10 cellular contexts compared by ENCODE assay signal in genomic region chr18:77103991-77104521, GRCh38. TPM values are rescaled to one million over a fixed set of nuclear protein-coding genes. Genes with fewer than 3 reads are reported as not detected.
DNase-seq lines count a peak whose midpoint lies in the region; ATAC-seq and TF ChIP-seq lines count a peak whose summit lies in the region.
"Had no signal": no experiment of that assay in that cellular context is flagged by ENCODE, and none has a peak within 500 bp of the region (broad histone marks: within the 10 kb centered on the region; RNA-seq: fewer than 3 reads in every experiment).

No MANE protein-coding gene starts in this region.

- no peak for TF ChIP-seq RAD21 in SK-N-SH (IDR thresholded peaks at IDR 0.05; ENCODE audit: low read length)

- H3K4me1 ChIP-seq in SK-N-SH (ENCODE audit: control insufficient read depth in 1 of 2, insufficient read depth in 2 of 2, low read depth in 1 of 2, low read length in 1 of 2) (peaks cover 32 to 37% of the 10 kb centered on the region in 2 experiments), right cardiac atrium (ENCODE audit: control insufficient read depth, insufficient read depth, low read length) (peaks cover 20% of the 10 kb centered on the region), spleen (peaks cover 90 to 100% (median 99%) of the 10 kb centered on the region in 6 donors)

- no peak overlapping the region for H3K4me3 ChIP-seq in SK-N-SH (ENCODE audit: low read depth in 2 of 2, low read length in 1 of 2)
- H3K4me3 ChIP-seq in right cardiac atrium (ENCODE audit: low read length) = no peak overlapping the region
- H3K4me3 ChIP-seq in spleen = no peak overlapping the region
- H3K4me3 ChIP-seq: pancreas had no signal

- H3K9me3 Mint-ChIP-seq in activated naive CD4-positive, alpha-beta T cell treated with anti-CD3 and anti-CD28 coated beads, Interleukin-2, amount 50 U/mL, for 72 hours = peaks cover 5 to 11% of the 10 kb centered on the region in 2 donors

- TF ChIP-seq POLR2A in spleen (IDR thresholded peaks at IDR 0.05) = no peak

- no peaks in the 10 kb centered on the region for H3K9me2 ChIP-seq in SK-N-SH

- WGBS in SK-N-SH (ENCODE audit: low lambda C conversion rate) = 83% methylated on average over 11 of the region's 11 CpGs
- WGBS in right cardiac atrium = 43% methylated on average over 11 of the region's 11 CpGs
- 57 to 79% (median 63%) methylated on average over 11 of the region's 11 CpGs for WGBS in spleen, 5 donors

- no peak overlapping the region for H2AFZ ChIP-seq in SK-N-SH (ENCODE audit: low read depth)

- POLR2A ChIA-PET in SK-N-SH (lab: Yijun Ruan, JAX) = no interaction called here

- peak overlapping the region; percentile 8 to 99 for H3K27ac Mint-ChIP-seq in activated naive CD4-positive, alpha-beta T cell treated with anti-CD3 and anti-CD28 coated beads, Interleukin-2, amount 50 U/mL, for 72 hours

- H3K36me3 Mint-ChIP-seq in activated naive CD4-positive, alpha-beta T cell treated with anti-CD3 and anti-CD28 coated beads, Interleukin-2, amount 50 U/mL, for 72 hours = peaks cover 41 to 64% of the 10 kb centered on the region in 2 donors

- no peak for ATAC-seq in SK-N-SH treated with all-trans-retinoic acid at 6 μM for 48 hours
- ATAC-seq in activated naive CD4-positive, alpha-beta T cell treated with anti-CD3 and anti-CD28 coated beads, Interleukin-2, amount 50 U/mL, for 72 hours = no peak
- peak in 1 of 2 donors; percentile 34 for ATAC-seq in right cardiac atrium
- ATAC-seq in HG03354 (IDR thresholded peaks at IDR 0.05; ENCODE audit: poor library complexity, severe bottlenecking, unreplicated experiment) = no peak
- ATAC-seq in GM21528 (IDR thresholded peaks at IDR 0.05; ENCODE audit: low FRiP score, unreplicated experiment) = no peak
- ATAC-seq: pancreas had no signal

- CTCF ChIA-PET in SK-N-SH (lab: Yijun Ruan, JAX) = no interaction called here

- DNase-seq in SK-N-SH (no peak), right cardiac atrium (peak in 1 of 3 donors; percentile 66), spleen (no peak), MV-4-11 (lab: John Stamatoyannopoulos, UW) (no peak)
- DNase-seq in activated naive CD4-positive, alpha-beta T cell treated with anti-CD3 and anti-CD28 coated beads, Interleukin-2, amount 50 U/mL, for 72 hours (ENCODE audit: low spot score in 2 of 2) = no peak

- H3K27me3 ChIP-seq in SK-N-SH (ENCODE audit: insufficient read depth) (no peaks in the 10 kb centered on the region), right cardiac atrium (ENCODE audit: control insufficient read depth, insufficient read depth) (no peaks in the 10 kb centered on the region), spleen (replicated peaks in 1 of 7) (peaks cover 0 to 32% (median 0%) of the 10 kb centered on the region in 7 donors)
- H3K27me3 ChIP-seq: pancreas had no signal

- H4K20me1 ChIP-seq in SK-N-SH (ENCODE audit: insufficient read depth) = no peaks in the 10 kb centered on the region

- peak overlapping the region; percentile 73 for H3K4me2 ChIP-seq in SK-N-SH

- H3K9me3 ChIP-seq in SK-N-SH (no peaks in the 10 kb centered on the region), right cardiac atrium (ENCODE audit: control insufficient read depth, low read length) (no peaks in the 10 kb centered on the region), spleen (no peaks in the 10 kb centered on the region)
- H3K9me3 ChIP-seq: pancreas had no signal

- no peak for TF ChIP-seq EP300 in SK-N-SH (IDR thresholded peaks at IDR 0.05; ENCODE audit: borderline replicate concordance in 1 of 2, low read depth in 1 of 2, low read length in 1 of 2)

- H3K27ac ChIP-seq in SK-N-SH (ENCODE audit: low read depth in 2 of 2, low read length in 1 of 2) = peak overlapping the region; percentile 90 to 94; a peak in 3 of 4 replicates
- H3K27ac ChIP-seq in right cardiac atrium (ENCODE audit: low read length) = peak overlapping the region; percentile 79
- peak overlapping the region; percentile 66 to 95 (median 88) for H3K27ac ChIP-seq in spleen
- H3K27ac ChIP-seq: 22Rv1 had no signal

- H3F3A ChIP-seq in SK-N-SH (replicated peaks; ENCODE audit: insufficient read depth) = peaks cover 34% of the 10 kb centered on the region

- H3K9ac ChIP-seq in SK-N-SH = no peak overlapping the region

- intact Hi-C loops in right cardiac atrium (cut with DNase I) (no loop called here), spleen (cut with DNase I; ENCODE audit: low total_unique reads) (loop anchor here (10.0 kb wide), 1 partner anchor 49 kb away; no protein-coding TSS in a partner anchor)

- H3K36me3 ChIP-seq in SK-N-SH (replicated peaks in 1 of 2; ENCODE audit: control insufficient read depth in 1 of 2, insufficient read depth in 2 of 2, low read length in 1 of 2) = no peaks in the 10 kb centered on the region
- peaks cover 0 to 25% (median 2%) of the 10 kb centered on the region in 6 donors for H3K36me3 ChIP-seq in spleen
- H3K36me3 ChIP-seq: pancreas had no signal

- H3K79me2 ChIP-seq in SK-N-SH (ENCODE audit: insufficient read depth) = no peaks in the 10 kb centered on the region

- TF ChIP-seq CTCF in SK-N-SH (IDR thresholded peaks at IDR 0.05) = no peak
- no peak for TF ChIP-seq CTCF in spleen (IDR thresholded peaks at IDR 0.05 in 8 of 11, conservative IDR thresholded peaks at IDR 0.05 in 3 of 11)

TF ChIP-seq in SK-N-SH, 30 proteins besides CTCF, POLR2A, EP300 and RAD21:
- TF ChIP-seq NFIC (IDR thresholded peaks at IDR 0.05; ENCODE audit: borderline replicate concordance) (no peak), TCF12 (IDR thresholded peaks at IDR 0.05) (peak; percentile 39; the same call in 1 of the 2 replicates)

TF ChIP-seq in SK-N-SH treated with all-trans-retinoic acid at 6 μM for 48 hours, 23 proteins besides CTCF, POLR2A, EP300 and RAD21:
- TF ChIP-seq CREB5 (CRISPR knock-in tag; IDR thresholded peaks at IDR 0.05; ENCODE audit: low read depth) = no peak
- no peak for TF ChIP-seq TSHZ2 (CRISPR knock-in tag; IDR thresholded peaks at IDR 0.05)
- TF ChIP-seq ARNTL (CRISPR knock-in tag; IDR thresholded peaks at IDR 0.05; ENCODE audit: borderline replicate concordance, low read depth) = no peak
- TF ChIP-seq ZFP30 (CRISPR knock-in tag; IDR thresholded peaks at IDR 0.05) = no peak
- no peak for TF ChIP-seq PATZ1 (CRISPR knock-in tag; IDR thresholded peaks at IDR 0.05; ENCODE audit: borderline replicate concordance)
- TF ChIP-seq SNAI2 (CRISPR knock-in tag; IDR thresholded peaks at IDR 0.05) = no peak
- no peak for TF ChIP-seq ZNF8 (CRISPR knock-in tag; IDR thresholded peaks at IDR 0.05)
- TF ChIP-seq TCF4 (CRISPR knock-in tag; IDR thresholded peaks at IDR 0.05; ENCODE audit: borderline replicate concordance) = no peak

RNA-seq across cellular contexts. Expression of gene MBP, which starts 28.5 kb away (rescaled TPM):
- polyA plus RNA-seq in SK-N-SH (2012; rRNA removed) = 1.4 and 1.6 TPM in 2 replicates
- polyA plus RNA-seq in SK-N-SH (2012; cell fraction: cytosol; rRNA removed) = 1.3 TPM in 2 replicates
- polyA plus RNA-seq in SK-N-SH (2012; cell fraction: nucleus; rRNA removed) = 2.6 TPM in 2 replicates
- total RNA-seq in activated naive CD4-positive, alpha-beta T cell treated with anti-CD3 and anti-CD28 coated beads, Interleukin-2, amount 50 U/mL, for 72 hours = 10 to 100 TPM; 52.2 to 60.0 TPM
- total RNA-seq in right cardiac atrium = 10 to 100 TPM; 14.6 to 26.4 (median 19.6) TPM
- 10.5 TPM for polyA plus RNA-seq in right cardiac atrium
- total RNA-seq in spleen = 10 to 100 TPM; 62.5 to 96.0 (median 79.4) TPM
- polyA plus RNA-seq in spleen = 10 to 100 TPM; 11.1 to 16.4 (median 11.2) TPM
